Comparison of ENCODE assay signal across 22 cellular contexts in the genomic region with DNA sequence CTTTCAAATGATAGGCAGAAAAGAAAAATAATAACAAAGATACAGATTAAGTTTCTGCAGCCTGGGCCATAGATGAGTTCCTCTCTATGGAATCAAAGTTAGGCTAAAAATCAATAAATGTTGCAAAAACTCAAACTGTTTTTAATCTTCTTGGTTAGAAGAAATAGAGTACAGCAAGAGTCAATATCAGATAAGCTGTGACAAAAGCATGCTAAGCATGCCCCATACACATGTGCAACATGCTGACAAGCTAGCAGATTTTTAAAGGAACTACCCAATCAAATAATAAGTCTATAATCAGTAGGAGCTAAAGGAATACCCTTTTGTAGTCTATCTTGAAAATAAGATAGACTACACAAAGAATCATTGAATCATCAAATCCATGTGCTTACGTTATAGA.
"Had no signal": no experiment of that assay in that cellular context is flagged by ENCODE, and none has a peak within 500 bp of the region (broad histone marks: within the 10 kb centered on the region; RNA-seq: fewer than 3 reads in every experiment).

No MANE protein-coding gene starts in this region.

- DNase-seq: dorsolateral prefrontal cortex; effector CD4-positive, alpha-beta T cell; hypothalamus; immature natural killer cell; islet precursor cell; kidney glomerular epithelial cell; left colon; left ventricle myocardium superior; lower lobe of right lung; naive thymus-derived CD8-positive, alpha-beta T cell; nephron progenitor cell; nucleus accumbens; right cardiac atrium; spleen; stimulated activated CD4-positive, alpha-beta T cell treated with anti-CD3 and anti-CD28 coated beads, Interleukin-4, amount 100 ng/mL, for 4 hours; stimulated activated naive CD8-positive, alpha-beta T cell treated with anti-CD3 and anti-CD28 coated beads, Interleukin-15, Interleukin-2, amounts not matched to agents 100 U/mL and 50 U/mL, for 24 hours; upper lobe of left lung had no signal

- H3K36me3 Mint-ChIP-seq: immature natural killer cell had no signal

- H3K4me3 ChIP-seq: dorsolateral prefrontal cortex, lower lobe of right lung, prostate gland, skin epidermis, spleen, thoracic aorta, tibial nerve, upper lobe of left lung had no signal

- H3K4me3 Mint-ChIP-seq: immature natural killer cell; naive thymus-derived CD8-positive, alpha-beta T cell; nephron progenitor cell; stimulated activated memory B cell treated with anti-CD40 and anti-IgM and Interleukin-4, amounts not matched to agents 10 μg/mL and 1 μg/mL and 100 μg/mL, for 72 hours had no signal

- H3K9me3 ChIP-seq: lower lobe of right lung, prostate gland, spleen, thoracic aorta, tibial nerve, upper lobe of left lung had no signal

- H3K27ac Mint-ChIP-seq: nephron progenitor cell; stimulated activated memory B cell treated with anti-CD40 and anti-IgM and Interleukin-4, amounts not matched to agents 10 μg/mL and 1 μg/mL and 100 μg/mL, for 72 hours had no signal

- H3K27me3 Mint-ChIP-seq: naive thymus-derived CD8-positive, alpha-beta T cell; stimulated activated memory B cell treated with anti-CD40 and anti-IgM and Interleukin-4, amounts not matched to agents 10 μg/mL and 1 μg/mL and 100 μg/mL, for 72 hours had no signal

- H3K9me3 Mint-ChIP-seq: immature natural killer cell; naive thymus-derived CD8-positive, alpha-beta T cell; nephron progenitor cell; stimulated activated memory B cell treated with anti-CD40 and anti-IgM and Interleukin-4, amounts not matched to agents 10 μg/mL and 1 μg/mL and 100 μg/mL, for 72 hours had no signal

- H3K36me3 ChIP-seq: lower lobe of right lung, prostate gland, spleen, thoracic aorta, tibial nerve, upper lobe of left lung had no signal

- H3K27ac ChIP-seq: dorsolateral prefrontal cortex, lower lobe of right lung, prostate gland, skin epidermis, spleen, thoracic aorta, tibial nerve, upper lobe of left lung had no signal

- ATAC-seq: left colon; left ventricle myocardium superior; lower lobe of right lung; naive thymus-derived CD8-positive, alpha-beta T cell; right cardiac atrium; stimulated activated memory B cell treated with anti-CD40 and anti-IgM and Interleukin-4, amounts not matched to agents 10 μg/mL and 1 μg/mL and 100 μg/mL, for 72 hours; stimulated activated naive CD8-positive, alpha-beta T cell treated with anti-CD3 and anti-CD28 coated beads, Interleukin-15, Interleukin-2, amounts not matched to agents 100 U/mL and 50 U/mL, for 24 hours had no signal

- H3K27me3 ChIP-seq: dorsolateral prefrontal cortex, spleen, tibial nerve, upper lobe of left lung had no signal
